In the genomic region with DNA sequence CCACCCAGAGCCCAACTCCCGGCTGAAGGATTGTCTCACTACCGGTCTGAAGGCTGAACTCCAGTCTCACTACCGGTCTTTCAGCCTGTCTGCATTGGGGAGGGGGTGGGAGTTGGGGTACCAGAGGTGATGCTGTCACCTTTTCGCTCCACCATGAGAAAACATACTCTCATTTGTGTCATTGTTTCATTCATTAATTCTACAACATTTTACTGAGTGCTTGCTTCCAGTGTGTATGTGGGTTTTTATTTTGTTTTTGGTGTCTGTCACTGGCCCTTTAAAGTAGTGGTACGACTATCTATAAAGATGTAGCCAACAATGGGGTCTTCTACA, we compare ENCODE assay signal across 8 cellular contexts.
DNase-seq lines count a peak whose midpoint lies in the region; ATAC-seq and TF ChIP-seq lines count a peak whose summit lies in the region.

No MANE protein-coding gene starts in this region.

- peaks cover 39% of the 10 kb centered on the region for H3K36me3 Mint-ChIP-seq in effector memory CD8-positive, alpha-beta T cell (ENCODE audit: insufficient read depth)

- H3K27ac Mint-ChIP-seq in effector memory CD8-positive, alpha-beta T cell, result peak overlapping the region; percentile 86 to 89

- no peaks in the 10 kb centered on the region for H3K9me3 Mint-ChIP-seq in effector memory CD8-positive, alpha-beta T cell

- H3K27ac ChIP-seq in C4-2B, result peak overlapping the region; percentile 92
- peak overlapping the region; percentile 11; the same call in 1 of the 2 replicates for H3K27ac ChIP-seq in OCI-LY3 (ENCODE audit: low read length)

- H3K27me3 ChIP-seq in OCI-LY3 (ENCODE audit: low read depth, low read length), result no peaks in the 10 kb centered on the region
- no peaks in the 10 kb centered on the region for H3K27me3 ChIP-seq in neuron (ENCODE audit: insufficient read depth, low read length)

- peaks cover 37 to 57% of the 10 kb centered on the region in 2 donors for H3K4me1 Mint-ChIP-seq in effector memory CD8-positive, alpha-beta T cell (ENCODE audit: low read depth in 2 of 2)

- H3K9me3 ChIP-seq in OCI-LY3 (ENCODE audit: insufficient read depth, low read length) (no peaks in the 10 kb centered on the region), neuron (ENCODE audit: low read length) (no peaks in the 10 kb centered on the region)

- H3K36me3 ChIP-seq in OCI-LY3 (replicated peaks; ENCODE audit: low read depth, low read length) (peaks cover 35% of the 10 kb centered on the region), neuron (ENCODE audit: insufficient read depth, low read length) (peaks cover 34% of the 10 kb centered on the region)

- DNase-seq in effector memory CD8-positive, alpha-beta T cell, result no peak
- no peak for DNase-seq in GM10248 (ENCODE audit: extremely low spot score)
- DNase-seq in NCI-H1694 treated with DMSO at 0.1 percent for 48 hours (lab: John Stamatoyannopoulos, UW), result no peak

- H3K9ac ChIP-seq in OCI-LY3 (ENCODE audit: low read length), result peak overlapping the region; percentile 48

- H3K4me2 ChIP-seq in OCI-LY3 (ENCODE audit: low read length), result peak overlapping the region; percentile 79

- H2AFZ ChIP-seq in OCI-LY3 (ENCODE audit: low read depth, low read length) (no peak overlapping the region), neuron (ENCODE audit: low read depth, low read length) (no peak overlapping the region)

- no peak for TF ChIP-seq CTCF in C4-2B (conservative IDR thresholded peaks at IDR 0.05)
- TF ChIP-seq CTCF in OCI-LY3 (IDR thresholded peaks at IDR 0.05; ENCODE audit: low read depth, low read length), result no peak
- no peak for TF ChIP-seq CTCF in GM10248 (IDR thresholded peaks at IDR 0.05; ENCODE audit: control extremely low read depth, extremely low read depth, low read depth, missing control alignments)

- peak overlapping the region; percentile 74 for H3K4me3 ChIP-seq in OCI-LY3 (ENCODE audit: low read length)
- peak overlapping the region; percentile 37 for H3K4me3 ChIP-seq in neuron (ENCODE audit: low read length)

- H3K4me1 ChIP-seq in OCI-LY3 (ENCODE audit: low read length), result peaks cover 35% of the 10 kb centered on the region
- peaks cover 40% of the 10 kb centered on the region for H3K4me1 ChIP-seq in neuron (ENCODE audit: insufficient read depth, low read length)

- H3K27me3 Mint-ChIP-seq in effector memory CD8-positive, alpha-beta T cell, result no peaks in the 10 kb centered on the region

- no peaks in the 10 kb centered on the region for H4K20me1 ChIP-seq in OCI-LY3 (ENCODE audit: insufficient read depth, low read length)

- ATAC-seq in effector memory CD8-positive, alpha-beta T cell (replicated peaks), result no peak
- ATAC-seq in HG02759 (IDR thresholded peaks at IDR 0.05; ENCODE audit: unreplicated experiment) (no peak), HG03097 (IDR thresholded peaks at IDR 0.05; ENCODE audit: low FRiP score, unreplicated experiment) (no peak)

- H3K79me2 ChIP-seq in OCI-LY3 (ENCODE audit: low read length), result peaks cover 57% of the 10 kb centered on the region

- H3K4me3 Mint-ChIP-seq in effector memory CD8-positive, alpha-beta T cell, result peak overlapping the region; percentile 84 to 96

- CTCF ChIA-PET in GM10248 (lab: Yijun Ruan, JAX), result interaction anchor here (1.2 kb wide), 1 partner anchor 294 kb away, joined by 3 read pairs; a partner anchor contains a TSS

- POLR2A ChIA-PET in GM10248 (lab: Yijun Ruan, JAX), result no interaction called here
